16 cellular contexts compared by ENCODE assay signal in the genomic region with DNA sequence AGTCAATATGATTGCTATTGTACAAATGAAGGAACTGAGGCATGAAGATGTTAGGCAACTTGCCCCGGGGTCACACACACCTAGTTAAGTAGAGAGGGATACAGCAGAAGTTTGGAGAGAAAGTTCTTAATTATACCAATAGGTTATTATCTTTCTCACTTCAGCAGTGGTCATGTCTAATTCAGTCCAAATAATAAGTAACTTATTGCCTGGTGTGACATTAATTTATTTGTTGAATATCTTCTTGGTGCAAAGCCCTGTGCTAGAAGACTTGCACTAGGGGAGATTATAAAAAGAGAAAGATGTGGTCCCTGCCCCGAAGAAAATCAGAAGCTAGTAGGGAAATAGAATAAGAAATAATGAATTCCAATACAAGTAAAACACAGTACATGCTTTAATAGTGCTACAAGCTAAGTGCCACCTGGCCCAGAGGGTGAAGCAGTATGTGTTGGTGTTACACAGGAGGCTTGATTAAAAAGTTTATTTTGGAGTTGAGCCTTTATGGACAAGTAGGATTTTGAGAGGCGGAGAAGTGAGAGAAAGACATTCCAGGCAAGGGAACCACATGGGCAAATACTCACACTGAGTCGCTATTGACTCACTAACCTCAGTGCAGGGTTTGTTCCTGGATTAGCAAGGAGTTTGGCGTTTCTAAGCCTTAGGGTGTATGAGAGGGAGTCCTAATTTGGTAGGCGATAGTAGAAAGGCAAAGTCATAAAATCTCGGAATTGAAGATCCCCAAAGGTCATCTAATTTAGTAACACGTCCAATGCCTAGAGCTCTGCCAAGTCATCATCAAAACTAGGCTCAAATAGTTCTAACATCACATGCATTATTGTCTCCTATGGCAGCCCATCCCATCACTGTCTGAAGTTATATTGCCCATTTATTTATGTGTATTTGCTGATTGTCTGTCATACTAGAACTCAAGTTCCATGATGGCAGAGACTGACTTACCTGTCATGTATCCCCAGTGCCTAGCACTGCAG. TPM values are rescaled to one million over a fixed set of nuclear protein-coding genes. Genes with fewer than 3 reads are reported as not detected.
DNase-seq lines count a peak whose midpoint lies in the region; ATAC-seq and TF ChIP-seq lines count a peak whose summit lies in the region.
"Had no signal": no experiment of that assay in that cellular context is flagged by ENCODE, and none has a peak within 500 bp of the region (broad histone marks: within the 10 kb centered on the region; RNA-seq: fewer than 3 reads in every experiment).

No MANE protein-coding gene starts in this region.

- no peak overlapping the region for H3K27ac Mint-ChIP-seq in stimulated activated effector memory CD8-positive, alpha-beta T cell treated with anti-CD3 and anti-CD28 coated beads, Interleukin-12 subunit alpha, Interleukin-12 subunit beta, amount 100 ng/mL, for 72 hours
- H3K27ac Mint-ChIP-seq: activated CD4-positive, alpha-beta memory T cell treated with anti-CD3 and anti-CD28 coated beads for 36 hours; activated naive CD4-positive, alpha-beta T cell treated with anti-CD3 and anti-CD28 coated beads, Interleukin-2, amount 10 ng/mL, durations not matched to agents 7 days and 5 days; naive thymus-derived CD8-positive, alpha-beta T cell had no signal

- no peaks in the 10 kb centered on the region for H3K36me3 Mint-ChIP-seq in stimulated activated effector memory CD8-positive, alpha-beta T cell treated with anti-CD3 and anti-CD28 coated beads, Interleukin-12 subunit alpha, Interleukin-12 subunit beta, amount 100 ng/mL, for 72 hours
- H3K36me3 Mint-ChIP-seq: activated naive CD4-positive, alpha-beta T cell treated with anti-CD3 and anti-CD28 coated beads, Interleukin-2, amount 10 ng/mL, durations not matched to agents 7 days and 5 days had no signal

- no peak overlapping the region for H3K4me3 Mint-ChIP-seq in stimulated activated effector memory CD8-positive, alpha-beta T cell treated with anti-CD3 and anti-CD28 coated beads, Interleukin-12 subunit alpha, Interleukin-12 subunit beta, amount 100 ng/mL, for 72 hours
- H3K4me3 Mint-ChIP-seq: activated CD4-positive, alpha-beta memory T cell treated with anti-CD3 and anti-CD28 coated beads for 36 hours; activated naive CD4-positive, alpha-beta T cell treated with anti-CD3 and anti-CD28 coated beads, Interleukin-2, amount 10 ng/mL, durations not matched to agents 7 days and 5 days; naive thymus-derived CD8-positive, alpha-beta T cell had no signal

- H3K4me2 ChIP-seq in skeletal muscle satellite cell (ENCODE audit: low read length): peak overlapping the region; percentile 23

- DNase-seq in H4 (ENCODE audit: low spot score) (peak; percentile 19), fibroblast of mammary gland (ENCODE audit: low read depth) (peak; percentile 86), OCI-M1 (lab: John Stamatoyannopoulos, UW) (no peak), NCI-H446 (lab: John Stamatoyannopoulos, UW) (no peak), GM19240 (ENCODE audit: insufficient read length, low spot score) (no peak)
- no peak for DNase-seq in stimulated activated effector memory CD8-positive, alpha-beta T cell treated with anti-CD3 and anti-CD28 coated beads, Interleukin-12 subunit alpha, Interleukin-12 subunit beta, amount 100 ng/mL, for 72 hours (ENCODE audit: low spot score in 2 of 2)
- DNase-seq: activated CD4-positive, alpha-beta memory T cell treated with anti-CD3 and anti-CD28 coated beads for 36 hours; activated naive CD4-positive, alpha-beta T cell treated with anti-CD3 and anti-CD28 coated beads, Interleukin-2, amount 10 ng/mL, durations not matched to agents 7 days and 5 days; DMS53; dorsolateral prefrontal cortex; naive thymus-derived CD8-positive, alpha-beta T cell; NCI-H82; T-helper 1 cell; uterus had no signal

- H3K9ac ChIP-seq in skeletal muscle satellite cell (ENCODE audit: low read depth, low read length): no peak overlapping the region

- H3K9me3 Mint-ChIP-seq in stimulated activated effector memory CD8-positive, alpha-beta T cell treated with anti-CD3 and anti-CD28 coated beads, Interleukin-12 subunit alpha, Interleukin-12 subunit beta, amount 100 ng/mL, for 72 hours: peaks cover 5% of the 10 kb centered on the region

- H3K27me3 ChIP-seq in skeletal muscle satellite cell (ENCODE audit: control insufficient read depth, insufficient read depth, low read length): no peaks in the 10 kb centered on the region
- H3K27me3 ChIP-seq: dorsolateral prefrontal cortex, uterus had no signal

- ATAC-seq in SK-N-SH treated with all-trans-retinoic acid at 6 μM for 48 hours: peak; percentile 81
- ATAC-seq in stimulated activated effector memory CD8-positive, alpha-beta T cell treated with anti-CD3 and anti-CD28 coated beads, Interleukin-12 subunit alpha, Interleukin-12 subunit beta, amount 100 ng/mL, for 72 hours: no peak
- ATAC-seq: naive thymus-derived CD8-positive, alpha-beta T cell had no signal

- peaks cover 24% of the 10 kb centered on the region for H3K4me1 ChIP-seq in skeletal muscle satellite cell (ENCODE audit: control insufficient read depth, insufficient read depth, low read length)
- H3K4me1 ChIP-seq: uterus had no signal

- no peak overlapping the region for H3K4me3 ChIP-seq in fibroblast of mammary gland (ENCODE audit: control insufficient read depth, low read depth, low read length)
- H3K4me3 ChIP-seq in skeletal muscle satellite cell (ENCODE audit: low read length): no peak overlapping the region
- H3K4me3 ChIP-seq: dorsolateral prefrontal cortex, uterus had no signal

- TF ChIP-seq CTCF in fibroblast of mammary gland (conservative IDR thresholded peaks at IDR 0.05; ENCODE audit: control insufficient read depth, insufficient read depth, low read depth, low read length): no peak

- no peaks in the 10 kb centered on the region for H3K4me1 Mint-ChIP-seq in stimulated activated effector memory CD8-positive, alpha-beta T cell treated with anti-CD3 and anti-CD28 coated beads, Interleukin-12 subunit alpha, Interleukin-12 subunit beta, amount 100 ng/mL, for 72 hours
- H3K4me1 Mint-ChIP-seq: activated naive CD4-positive, alpha-beta T cell treated with anti-CD3 and anti-CD28 coated beads, Interleukin-2, amount 10 ng/mL, durations not matched to agents 7 days and 5 days had no signal

- H3K36me3 ChIP-seq in skeletal muscle satellite cell (ENCODE audit: insufficient read depth, low read length): no peaks in the 10 kb centered on the region
- H3K36me3 ChIP-seq: uterus had no signal

- no peaks in the 10 kb centered on the region for H3K9me3 ChIP-seq in skeletal muscle satellite cell (replicated peaks; ENCODE audit: low read length)
- H3K9me3 ChIP-seq: uterus had no signal

TF ChIP-seq in SK-N-SH treated with all-trans-retinoic acid at 6 μM for 48 hours, 23 proteins besides CTCF, POLR2A, EP300 and RAD21:
- TF ChIP-seq ZC3H10 (CRISPR knock-in tag; IDR thresholded peaks at IDR 0.05) (no peak), CSDC2 (CRISPR knock-in tag; IDR thresholded peaks at IDR 0.05) (no peak), ZNF70 (CRISPR knock-in tag; IDR thresholded peaks at IDR 0.05) (no peak)

RNA-seq across cellular contexts. Expression of gene GSK3B, which starts 19.2 kb away (rescaled TPM):
- total RNA-seq in H4 (2014; rRNA removed; shearing (Covaris generic)): 47.9 and 51.1 TPM in 2 replicates
- 41.6 and 41.7 TPM in 2 replicates for total RNA-seq in skeletal muscle satellite cell (2012; rRNA removed)

Comparison
In these comparisons a context has a peak if more than half of its experiments do, and no peak if none do; other contexts are left out.
1. DNase-seq: peak in H4 (single experiment) and fibroblast of mammary gland (single experiment); none in OCI-M1 (single experiment), stimulated activated effector memory CD8-positive, alpha-beta T cell treated with anti-CD3 and anti-CD28 coated beads, Interleukin-12 subunit alpha, Interleukin-12 subunit beta, amount 100 ng/mL, for 72 hours (0 of 2), NCI-H446 (0 of 2) and GM19240 (single experiment).